Comparison of ENCODE assay signal across 8 cellular contexts in the genomic region with DNA sequence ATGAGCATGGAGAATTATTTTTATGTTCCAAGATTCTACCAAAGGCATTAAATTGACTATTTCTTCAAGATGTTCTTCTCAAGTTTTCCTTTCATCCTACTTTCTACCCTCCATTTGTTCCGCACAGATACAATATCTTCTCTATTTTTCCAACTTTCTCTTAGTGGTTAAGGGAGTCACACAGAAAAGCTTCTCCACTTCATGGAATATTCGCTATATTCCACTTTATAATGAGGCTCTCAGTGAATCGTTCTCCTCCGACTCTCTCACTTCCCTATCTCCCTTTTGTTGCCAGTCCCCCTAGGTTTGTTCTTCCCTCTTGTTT. TPM values are rescaled to one million over a fixed set of nuclear protein-coding genes. Genes with fewer than 3 reads are reported as not detected.
DNase-seq lines count a peak whose midpoint lies in the region; ATAC-seq and TF ChIP-seq lines count a peak whose summit lies in the region.

No MANE protein-coding gene starts in this region.

- H3K27ac ChIP-seq in C4-2B (peak overlapping the region; percentile 90; the same call in 1 of the 2 replicates), SJSA1 (no peak overlapping the region), ovary (peak overlapping the region; percentile 84 to 93)

- no peak for TF ChIP-seq CTCF in C4-2B (conservative IDR thresholded peaks at IDR 0.05)
- no peak for TF ChIP-seq CTCF in fibroblast of villous mesenchyme (IDR thresholded peaks at IDR 0.05; ENCODE audit: insufficient read depth, low read depth, low read length)
- TF ChIP-seq CTCF in ovary (IDR thresholded peaks at IDR 0.05), result no peak

- H3K9me3 Mint-ChIP-seq in natural killer cell treated with Interleukin-12 subunit alpha and Interleukin-12 subunit beta and Interleukin-15 and Interleukin-18, amount 100 ng/mL, for 72 hours, result no peaks in the 10 kb centered on the region

- 8 to 24% (median 10%) methylated on average over 4 of the region's 4 CpGs for WGBS in ovary, 3 donors

- H3K4me1 ChIP-seq in SJSA1 (replicated peaks) (peaks cover 11% of the 10 kb centered on the region), ovary (ENCODE audit: insufficient read depth) (peaks cover 11% of the 10 kb centered on the region)

- DNase-seq in SJSA1 (ENCODE audit: low read depth in 1 of 2, low spot score in 2 of 2) (no peak), fibroblast of villous mesenchyme (ENCODE audit: low read depth) (no peak), ovary (no peak), MV-4-11 (lab: John Stamatoyannopoulos, UW) (no peak), cerebellum (ENCODE audit: low spot score) (no peak)
- no peak for DNase-seq in natural killer cell treated with Interleukin-12 subunit alpha and Interleukin-12 subunit beta and Interleukin-15 and Interleukin-18, amount 100 ng/mL, for 72 hours (ENCODE audit: low spot score)

- H3K4me3 ChIP-seq in SJSA1 (peak overlapping the region; percentile 70), fibroblast of villous mesenchyme (ENCODE audit: low read depth, low read length) (peak overlapping the region; percentile 68), ovary (peak overlapping the region; percentile 80)

- no peak for TF ChIP-seq EP300 in ovary (IDR thresholded peaks at IDR 0.05)

- peaks cover 42 to 57% of the 10 kb centered on the region in 2 donors for H3K27me3 Mint-ChIP-seq in natural killer cell treated with Interleukin-12 subunit alpha and Interleukin-12 subunit beta and Interleukin-15 and Interleukin-18, amount 100 ng/mL, for 72 hours

- H3K27me3 ChIP-seq in SJSA1 (replicated peaks) (peaks cover 4% of the 10 kb centered on the region; the same call in 1 of the 2 replicates), ovary (no peaks in the 10 kb centered on the region)

- peaks cover 5% of the 10 kb centered on the region for H3K36me3 Mint-ChIP-seq in natural killer cell treated with Interleukin-12 subunit alpha and Interleukin-12 subunit beta and Interleukin-15 and Interleukin-18, amount 100 ng/mL, for 72 hours

- H3K4me1 Mint-ChIP-seq in natural killer cell treated with Interleukin-12 subunit alpha and Interleukin-12 subunit beta and Interleukin-15 and Interleukin-18, amount 100 ng/mL, for 72 hours (ENCODE audit: low read depth in 2 of 2), result peaks cover 0 to 2% of the 10 kb centered on the region in 2 donors

- TF ChIP-seq POLR2A in ovary (IDR thresholded peaks at IDR 0.05), result no peak

- H3K36me3 ChIP-seq in SJSA1 (0 out of 2 replicates have a peak, but pooled peaks cover 2% of the 10 kb centered on the region), ovary (no peaks in the 10 kb centered on the region)

- intact Hi-C loops in ovary (cut with DNase I), result loop anchor here in 2 of 4 donors (10.0 kb wide), 2 partner anchors 159 to 189 kb away; no protein-coding TSS in a partner anchor

- H3K9me3 ChIP-seq in SJSA1 (replicated peaks), result peaks cover 7% of the 10 kb centered on the region; the same call in 1 of the 2 replicates
- H3K9me3 ChIP-seq in ovary, result no peaks in the 10 kb centered on the region

- no peak overlapping the region for H3K27ac Mint-ChIP-seq in natural killer cell treated with Interleukin-12 subunit alpha and Interleukin-12 subunit beta and Interleukin-15 and Interleukin-18, amount 100 ng/mL, for 72 hours

- ATAC-seq in esophagus mucosa, result no peak
- ATAC-seq in natural killer cell treated with Interleukin-12 subunit alpha and Interleukin-12 subunit beta and Interleukin-15 and Interleukin-18, amount 100 ng/mL, for 72 hours, result no peak

- no peak overlapping the region for H3K4me3 Mint-ChIP-seq in natural killer cell treated with Interleukin-12 subunit alpha and Interleukin-12 subunit beta and Interleukin-15 and Interleukin-18, amount 100 ng/mL, for 72 hours

RNA-seq across cellular contexts. Expression of gene SH3D19, which starts 1.3 kb away (rescaled TPM):
- 5.1 and 6.9 TPM in 2 replicates for total RNA-seq in SJSA1 (2014; rRNA removed; shearing (Covaris generic))
- 43.5 and 46.6 TPM in 2 replicates for total RNA-seq in fibroblast of villous mesenchyme
- 100 to 1,000 TPM in 2 of 7 donors, 10 to 100 TPM in 5; 44.0 to 117 (median 91.4) TPM for total RNA-seq in ovary
- 10 to 100 TPM; 66.1 to 97.9 TPM for polyA plus RNA-seq in ovary
- 31.6 TPM for total RNA-seq in esophagus mucosa
- not detected for total RNA-seq in natural killer cell treated with Interleukin-12 subunit alpha and Interleukin-12 subunit beta and Interleukin-15 and Interleukin-18, amount 100 ng/mL, for 72 hours
- 17.1 TPM for total RNA-seq in cerebellum

RNA-seq across cellular contexts. Expression of gene PRSS48, which starts 47.1 kb away (rescaled TPM):
- total RNA-seq in SJSA1 (2014; rRNA removed; shearing (Covaris generic)), result not detected in 2 replicates
- total RNA-seq in fibroblast of villous mesenchyme (not detected in 2 replicates), ovary (not detected), esophagus mucosa (not detected), cerebellum (not detected)
- not detected for polyA plus RNA-seq in ovary
- not detected for total RNA-seq in natural killer cell treated with Interleukin-12 subunit alpha and Interleukin-12 subunit beta and Interleukin-15 and Interleukin-18, amount 100 ng/mL, for 72 hours
